In genomic region chr17:43935204-43935925, GRCh38 we compare ENCODE assay signal across 15 cellular contexts. TPM values are rescaled to one million over a fixed set of nuclear protein-coding genes. Genes with fewer than 3 reads are reported as not detected.
A peak's percentile ranks its signal among the peaks of the same experiment; 100 is the strongest.
DNase-seq lines count a peak whose midpoint lies in the region; ATAC-seq and TF ChIP-seq lines count a peak whose summit lies in the region.
"Had no signal": no experiment of that assay in that cellular context is flagged by ENCODE, and none has a peak within 500 bp of the region (broad histone marks: within the 10 kb centered on the region; RNA-seq: fewer than 3 reads in every experiment).

No MANE protein-coding gene starts in this region.

- H3K9ac ChIP-seq in parathyroid adenoma = no peak overlapping the region

- no peaks in the 10 kb centered on the region for H3K36me3 Mint-ChIP-seq in stimulated activated effector memory CD8-positive, alpha-beta T cell treated with anti-CD3 and anti-CD28 coated beads, Interleukin-12 subunit alpha, Interleukin-12 subunit beta, amount 100 ng/mL, for 72 hours
- no peaks in the 10 kb centered on the region for H3K36me3 Mint-ChIP-seq in activated T-helper 17 cell treated with anti-CD3 and anti-CD28 coated beads, Interleukin-2, amount 50 U/mL, for 72 hours (ENCODE audit: low read depth)
- H3K36me3 Mint-ChIP-seq: CD8-positive, alpha-beta T cell had no signal

- no peaks in the 10 kb centered on the region for H3K9me3 ChIP-seq in parathyroid adenoma (ENCODE audit: control insufficient read depth, low read length)

- TF ChIP-seq EP300 in Ishikawa (IDR thresholded peaks at IDR 0.05; ENCODE audit: borderline replicate concordance) = peak; percentile 65; the same call in 1 of the 2 replicates

- DNase-seq in D341Med (ENCODE audit: low spot score) (peak; percentile 26), left kidney (ENCODE audit: low read depth, low spot score) (peak; percentile 91), NCI-H510A (lab: John Stamatoyannopoulos, UW) (no peak)
- no peak for DNase-seq in stimulated activated effector memory CD8-positive, alpha-beta T cell treated with anti-CD3 and anti-CD28 coated beads, Interleukin-12 subunit alpha, Interleukin-12 subunit beta, amount 100 ng/mL, for 72 hours (ENCODE audit: low spot score in 2 of 2)
- DNase-seq: CD8-positive, alpha-beta T cell; COR-L47; H7; IMR-90 had no signal

- peaks cover 12% of the 10 kb centered on the region for H3K4me1 Mint-ChIP-seq in stimulated activated effector memory CD8-positive, alpha-beta T cell treated with anti-CD3 and anti-CD28 coated beads, Interleukin-12 subunit alpha, Interleukin-12 subunit beta, amount 100 ng/mL, for 72 hours
- H3K4me1 Mint-ChIP-seq in activated T-helper 17 cell treated with anti-CD3 and anti-CD28 coated beads, Interleukin-2, amount 50 U/mL, for 72 hours = no peaks in the 10 kb centered on the region

- H3K4me3 Mint-ChIP-seq in stimulated activated effector memory CD8-positive, alpha-beta T cell treated with anti-CD3 and anti-CD28 coated beads, Interleukin-12 subunit alpha, Interleukin-12 subunit beta, amount 100 ng/mL, for 72 hours = no peak overlapping the region
- H3K4me3 Mint-ChIP-seq in activated T-helper 17 cell treated with anti-CD3 and anti-CD28 coated beads, Interleukin-2, amount 50 U/mL, for 72 hours = no peak overlapping the region
- H3K4me3 Mint-ChIP-seq: CD14-positive monocyte; CD8-positive, alpha-beta T cell had no signal

- H3K27ac Mint-ChIP-seq in stimulated activated effector memory CD8-positive, alpha-beta T cell treated with anti-CD3 and anti-CD28 coated beads, Interleukin-12 subunit alpha, Interleukin-12 subunit beta, amount 100 ng/mL, for 72 hours = no peak overlapping the region
- H3K27ac Mint-ChIP-seq in activated T-helper 17 cell treated with anti-CD3 and anti-CD28 coated beads, Interleukin-2, amount 50 U/mL, for 72 hours = no peak overlapping the region
- H3K27ac Mint-ChIP-seq: CD8-positive, alpha-beta T cell had no signal

- H2AFZ ChIP-seq in parathyroid adenoma = peak overlapping the region; percentile 36

- H3K4me2 ChIP-seq in parathyroid adenoma (ENCODE audit: low read length) = no peak overlapping the region

- H3K79me2 ChIP-seq in parathyroid adenoma = no peaks in the 10 kb centered on the region

- H3K9me3 Mint-ChIP-seq in stimulated activated effector memory CD8-positive, alpha-beta T cell treated with anti-CD3 and anti-CD28 coated beads, Interleukin-12 subunit alpha, Interleukin-12 subunit beta, amount 100 ng/mL, for 72 hours = no peaks in the 10 kb centered on the region
- no peaks in the 10 kb centered on the region for H3K9me3 Mint-ChIP-seq in activated T-helper 17 cell treated with anti-CD3 and anti-CD28 coated beads, Interleukin-2, amount 50 U/mL, for 72 hours
- H3K9me3 Mint-ChIP-seq: CD8-positive, alpha-beta T cell had no signal

- peak overlapping the region; percentile 53 for H3K27ac ChIP-seq in parathyroid adenoma

- no peak for TF ChIP-seq RAD21 in Ishikawa (IDR thresholded peaks at IDR 0.05; ENCODE audit: low read depth)

- H3K4me1 ChIP-seq in parathyroid adenoma = peaks cover 33% of the 10 kb centered on the region

- no peaks in the 10 kb centered on the region for H3K27me3 Mint-ChIP-seq in activated T-helper 17 cell treated with anti-CD3 and anti-CD28 coated beads, Interleukin-2, amount 50 U/mL, for 72 hours

- H3K4me3 ChIP-seq in parathyroid adenoma (ENCODE audit: low read depth, low read length) = no peak overlapping the region
- H3K4me3 ChIP-seq: GM12878 had no signal

- no peaks in the 10 kb centered on the region for H3K36me3 ChIP-seq in parathyroid adenoma (ENCODE audit: control insufficient read depth, insufficient read depth, low read length)

- no peaks in the 10 kb centered on the region for H3K27me3 ChIP-seq in parathyroid adenoma (ENCODE audit: control insufficient read depth, insufficient read depth, low read length)

- ATAC-seq in stimulated activated effector memory CD8-positive, alpha-beta T cell treated with anti-CD3 and anti-CD28 coated beads, Interleukin-12 subunit alpha, Interleukin-12 subunit beta, amount 100 ng/mL, for 72 hours = no peak
- ATAC-seq in activated T-helper 17 cell treated with anti-CD3 and anti-CD28 coated beads, Interleukin-2, amount 50 U/mL, for 72 hours (replicated peaks) = no peak
- ATAC-seq: CD8-positive, alpha-beta T cell; GM12878 had no signal

- TF ChIP-seq CTCF in parathyroid adenoma (IDR thresholded peaks at IDR 0.05) = no peak

TF ChIP-seq in Ishikawa, 13 proteins besides CTCF, POLR2A, EP300 and RAD21:
- TF ChIP-seq YY1 (IDR thresholded peaks at IDR 0.05; ENCODE audit: low read depth) = 0 out of 2 replicates have a peak, but pooled peaks have one; percentile 25
- no peak for TF ChIP-seq TEAD4 (IDR thresholded peaks at IDR 0.05)
- TF ChIP-seq NFIC (IDR thresholded peaks at IDR 0.05) = 0 out of 2 replicates have a peak, but pooled peaks have one; percentile 38
- peak; percentile 12; the same call in 1 of the 2 replicates for TF ChIP-seq TCF12 (IDR thresholded peaks at IDR 0.05; ENCODE audit: low read depth)
- TF ChIP-seq FOXM1 (IDR thresholded peaks at IDR 0.05; ENCODE audit: borderline replicate concordance, low read depth) = no peak

RNA-seq across cellular contexts. Expression of gene PPY, which starts 6.9 kb away (rescaled TPM):
- total RNA-seq in activated T-helper 17 cell treated with anti-CD3 and anti-CD28 coated beads, Interleukin-2, amount 50 U/mL, for 72 hours = 1 to 10 TPM in 1 of 2 donors, under 1 TPM in 1; 0.90 to 1.9 TPM
- total RNA-seq: CD8-positive, alpha-beta T cell; Daoy; G401; GM12878; H7; IMR-90 had no signal

RNA-seq across cellular contexts. Expression of gene PYY, which starts 18.4 kb away (rescaled TPM):
- total RNA-seq in activated T-helper 17 cell treated with anti-CD3 and anti-CD28 coated beads, Interleukin-2, amount 50 U/mL, for 72 hours = not detected
- total RNA-seq: CD8-positive, alpha-beta T cell; Daoy; G401; GM12878; IMR-90 had no signal

RNA-seq across cellular contexts. Expression of gene MPP2, which starts 28.0 kb away (rescaled TPM):
- 1 to 10 TPM; 1.3 to 3.3 TPM for total RNA-seq in activated T-helper 17 cell treated with anti-CD3 and anti-CD28 coated beads, Interleukin-2, amount 50 U/mL, for 72 hours

Comparison
In these comparisons a context has a peak if more than half of its experiments do, and no peak if none do; other contexts are left out.
1. DNase-seq: peak in D341Med (single experiment) and left kidney (single experiment); none in stimulated activated effector memory CD8-positive, alpha-beta T cell treated with anti-CD3 and anti-CD28 coated beads, Interleukin-12 subunit alpha, Interleukin-12 subunit beta, amount 100 ng/mL, for 72 hours (0 of 2) and NCI-H510A (single experiment).